9 cellular contexts compared by ENCODE assay signal in the genomic region with DNA sequence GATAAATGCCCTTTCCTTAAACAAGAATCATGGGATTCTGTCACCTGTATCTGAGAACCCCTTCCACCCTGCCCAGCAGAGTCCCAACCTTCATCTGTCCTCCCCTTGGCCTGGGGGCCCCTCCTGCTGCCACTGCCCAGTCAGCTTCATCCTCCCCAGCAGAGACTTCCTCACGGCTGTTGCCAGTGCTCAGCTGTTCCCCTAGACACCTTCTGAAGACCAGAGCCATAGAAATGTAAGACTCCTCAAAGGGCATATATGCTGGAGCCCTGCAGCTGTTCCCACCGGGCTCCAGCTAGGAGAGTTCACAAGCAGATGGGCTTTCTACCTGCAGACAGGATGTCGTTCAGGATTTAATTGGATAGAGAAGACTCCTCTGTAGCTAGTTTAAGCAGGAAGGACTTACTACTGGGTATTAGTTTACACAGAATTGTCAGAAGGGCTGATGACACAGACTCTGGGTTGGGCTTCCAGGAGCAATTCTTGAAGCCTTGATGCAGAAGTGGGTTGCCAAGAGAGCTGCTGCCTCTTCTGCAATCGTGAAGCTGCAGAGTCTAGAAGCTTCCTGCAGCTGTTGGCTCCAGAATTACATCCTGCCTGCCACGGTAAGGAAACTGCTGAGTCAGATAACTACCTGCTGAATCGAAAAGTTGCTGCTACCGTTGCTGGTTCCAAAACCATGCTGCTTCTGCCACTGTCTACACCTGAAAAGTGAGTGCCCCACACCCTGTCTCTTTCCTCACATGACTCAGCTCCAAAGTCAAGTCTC. TPM values are rescaled to one million over a fixed set of nuclear protein-coding genes. Genes with fewer than 3 reads are reported as not detected.
DNase-seq lines count a peak whose midpoint lies in the region; ATAC-seq and TF ChIP-seq lines count a peak whose summit lies in the region.
"Had no signal": no experiment of that assay in that cellular context is flagged by ENCODE, and none has a peak within 500 bp of the region (broad histone marks: within the 10 kb centered on the region; RNA-seq: fewer than 3 reads in every experiment).

No MANE protein-coding gene starts in this region.

- DNase-seq in COLO668 (lab: John Stamatoyannopoulos, UW; ENCODE audit: unreplicated experiment) (peak; percentile 29), LNCaP clone FGC (ENCODE audit: low read depth) (peak; percentile 21), UCSD-AML1 (lab: John Stamatoyannopoulos, UW; ENCODE audit: unreplicated experiment) (peak; percentile 58), foreskin keratinocyte (peak in 1 of 2 donors; percentile 39), SK-N-DZ (ENCODE audit: low spot score) (no peak), gastrocnemius medialis (no peak)

- H3K4me1 ChIP-seq in foreskin keratinocyte (no peaks in the 10 kb centered on the region), gastrocnemius medialis (no peaks in the 10 kb centered on the region)

- no peaks in the 10 kb centered on the region for H3K36me3 ChIP-seq in gastrocnemius medialis
- H3K36me3 ChIP-seq: Peyer's patch had no signal

- in situ Hi-C loops in gastrocnemius medialis (cut with MboI; ENCODE audit: low sequenced_read_pairs in 4 of 4), result no loop called here

- H3K4me3 ChIP-seq in LNCaP clone FGC (ENCODE audit: low read depth, low read length), result no peak overlapping the region
- H3K4me3 ChIP-seq in gastrocnemius medialis, result no peak overlapping the region
- H3K4me3 ChIP-seq: Peyer's patch had no signal

- intact Hi-C loops in gastrocnemius medialis (cut with DNase I; ENCODE audit: low total_unique reads), result no loop called here

- TF ChIP-seq POLR2A in gastrocnemius medialis (IDR thresholded peaks at IDR 0.05), result no peak

- H3K27ac ChIP-seq in foreskin keratinocyte, result no peak overlapping the region
- no peak overlapping the region for H3K27ac ChIP-seq in gastrocnemius medialis
- H3K27ac ChIP-seq: Peyer's patch had no signal

- peak; percentile 23 for ATAC-seq in foreskin keratinocyte
- no peak for ATAC-seq in HG02571 (IDR thresholded peaks at IDR 0.05; ENCODE audit: unreplicated experiment)
- ATAC-seq in GM18517 (IDR thresholded peaks at IDR 0.05; ENCODE audit: unreplicated experiment), result no peak
- ATAC-seq in gastrocnemius medialis, result no peak

- peaks cover 6% of the 10 kb centered on the region for H3K27me3 ChIP-seq in foreskin keratinocyte
- H3K27me3 ChIP-seq in gastrocnemius medialis, result no peaks in the 10 kb centered on the region
- H3K27me3 ChIP-seq: Peyer's patch had no signal

- TF ChIP-seq CTCF in LNCaP clone FGC (IDR thresholded peaks at IDR 0.05; ENCODE audit: control insufficient read depth, extremely low read depth, insufficient read depth) (no peak), foreskin keratinocyte (conservative IDR thresholded peaks at IDR 0.05) (no peak), gastrocnemius medialis (IDR thresholded peaks at IDR 0.05 in 4 of 5, conservative IDR thresholded peaks at IDR 0.05 in 1 of 5) (no peak)

- H3K9me3 ChIP-seq in gastrocnemius medialis, result no peaks in the 10 kb centered on the region
- H3K9me3 ChIP-seq: Peyer's patch had no signal

RNA-seq across cellular contexts. Expression of gene MLN, which starts 57.1 kb away (rescaled TPM):
- total RNA-seq in foreskin keratinocyte (not detected in 2 replicates), gastrocnemius medialis (not detected)
- polyA plus RNA-seq in foreskin keratinocyte, result not detected in 2 replicates
- not detected in 2 replicates for polyA plus RNA-seq in SK-N-DZ (2014; cell fraction: cytosol; rRNA removed)
- not detected in 2 replicates for polyA plus RNA-seq in SK-N-DZ (2014; cell fraction: nucleus; rRNA removed)
- total RNA-seq: Peyer's patch had no signal

Comparison
In these comparisons a context has a peak if more than half of its experiments do, and no peak if none do; other contexts are left out.
1. DNase-seq: peak in COLO668 (single experiment), LNCaP clone FGC (single experiment) and UCSD-AML1 (single experiment); none in SK-N-DZ (single experiment) and gastrocnemius medialis (0 of 2).